Comparison of ENCODE assay signal across 24 cellular contexts in genomic region chr22:34490911-34491310, GRCh38.
"Had no signal": no experiment of that assay in that cellular context is flagged by ENCODE, and none has a peak within 500 bp of the region (broad histone marks: within the 10 kb centered on the region; RNA-seq: fewer than 3 reads in every experiment).

No MANE protein-coding gene starts in this region.

- DNase-seq: activated CD4-positive, alpha-beta memory T cell treated with anti-CD3 and anti-CD28 coated beads for 36 hours; activated CD4-positive, alpha-beta T cell treated with anti-CD3 and anti-CD28 coated beads, Interleukin-2, amount 10 ng/mL, durations not matched to agents 7 days and 5 days; activated CD4-positive, CD25-positive, alpha-beta regulatory T cell; activated CD8-positive, alpha-beta memory T cell treated with anti-CD3 and anti-CD28 coated beads for 24 hours; activated effector memory CD4-positive, alpha-beta T cell treated with anti-CD3 and anti-CD28 coated beads, Interleukin-2, amount 50 U/mL, for 16 hours; activated naive CD4-positive, alpha-beta T cell treated with anti-CD3 and anti-CD28 coated beads for 36 hours; activated T-cell treated with anti-CD3 and anti-CD28 coated beads, Interleukin-2, amount 50 U/mL, for 4 hours; amygdala; Kasumi-1; KBM-7; NCI-H1105 treated with DMSO at 0.1 percent for 48 hours; NCI-H2029 treated with DMSO at 0.1 percent for 48 hours; NCI-H446; NCI-H526 treated with DMSO at 0.1 percent for 48 hours; NK-92 treated with Interleukin-12 subunit alpha and Interleukin-12 subunit beta, amount 100 ng/mL, for 24 hours; OCI-M1; Right ventricle myocardium superior; SJCRH30; SK-N-SH; T-helper 1 cell had no signal

- H3K4me1 ChIP-seq: SJCRH30 had no signal

- H3K36me3 ChIP-seq: SJCRH30 had no signal

- H3K9ac ChIP-seq: SK-N-SH had no signal

- ATAC-seq: activated T-cell treated with anti-CD3 and anti-CD28 coated beads, Interleukin-2, amount 50 U/mL, for 4 hours; Panc1 had no signal

- FAIRE-seq: astrocyte had no signal

- H3K9me3 ChIP-seq: SJCRH30, SK-N-SH had no signal

- H3K4me3 ChIP-seq: SJCRH30 had no signal

- H3K27ac ChIP-seq: RWPE1, SJCRH30, VCaP had no signal

- H3K4me2 ChIP-seq: SK-N-SH had no signal

- H3K27me3 ChIP-seq: SJCRH30 had no signal
